In genomic region chr3:48952510-48953118, GRCh38 we compare ENCODE assay signal across 8 cellular contexts. TPM values are rescaled to one million over a fixed set of nuclear protein-coding genes. Genes with fewer than 3 reads are reported as not detected.
DNase-seq lines count a peak whose midpoint lies in the region; ATAC-seq, FAIRE-seq and TF ChIP-seq lines count a peak whose summit lies in the region.

No MANE protein-coding gene starts in this region.

- peak overlapping the region; percentile 1 for H3K27ac Mint-ChIP-seq in activated T-cell treated with anti-CD3 and anti-CD28 coated beads, Interleukin-2, amount 50 U/mL, for 72 hours

- TF ChIP-seq CTCF in D721Med (IDR thresholded peaks at IDR 0.05; ENCODE audit: insufficient read depth, missing control alignments) (peak; percentile 33), left ventricle myocardium inferior (IDR thresholded peaks at IDR 0.05; ENCODE audit: borderline replicate concordance) (peak; percentile 62)

- H3K4me3 Mint-ChIP-seq in activated T-cell treated with anti-CD3 and anti-CD28 coated beads, Interleukin-2, amount 50 U/mL, for 72 hours = no peak overlapping the region

- intact Hi-C loops in left ventricle myocardium inferior (cut with micrococcal nuclease) = no loop called here

- no peak for DNase-seq in D721Med (ENCODE audit: insufficient read length, low spot score)
- DNase-seq in NCI-H146 (lab: John Stamatoyannopoulos, UW) = peak; percentile 1
- peak; percentile 44 to 54 for DNase-seq in activated T-cell treated with anti-CD3 and anti-CD28 coated beads, Interleukin-2, amount 50 U/mL, for 72 hours
- no peak for DNase-seq in left ventricle myocardium inferior
- peak; percentile 47 for DNase-seq in stimulated activated CD4-positive, alpha-beta T cell treated with anti-CD3 and anti-CD28 coated beads, Interleukin-4, amount 100 ng/mL, for 1 hour
- DNase-seq in cortex of kidney (lab: John Stamatoyannopoulos, UW) = no peak

- no peak overlapping the region for H3K4me3 ChIP-seq in left ventricle myocardium inferior

- no peaks in the 10 kb centered on the region for H3K27me3 ChIP-seq in left ventricle myocardium inferior (ENCODE audit: low read depth)

- no peaks in the 10 kb centered on the region for H3K9me3 ChIP-seq in left ventricle myocardium inferior (replicated peaks)

- H3K36me3 Mint-ChIP-seq in activated T-cell treated with anti-CD3 and anti-CD28 coated beads, Interleukin-2, amount 50 U/mL, for 72 hours (ENCODE audit: insufficient read depth in 2 of 2) = peaks cover 7 to 19% of the 10 kb centered on the region in 2 donors

- FAIRE-seq in D721Med (lab: Jason Lieb, UNC) = no peak

- peaks cover 69% of the 10 kb centered on the region for H3K4me1 ChIP-seq in left ventricle myocardium inferior

- H3K9me3 Mint-ChIP-seq in activated T-cell treated with anti-CD3 and anti-CD28 coated beads, Interleukin-2, amount 50 U/mL, for 72 hours = no peaks in the 10 kb centered on the region

- peaks cover 24% of the 10 kb centered on the region for H3K36me3 ChIP-seq in left ventricle myocardium inferior

- peaks cover 6% of the 10 kb centered on the region for H3K4me1 Mint-ChIP-seq in activated T-cell treated with anti-CD3 and anti-CD28 coated beads, Interleukin-2, amount 50 U/mL, for 72 hours (ENCODE audit: low read depth)

- peak overlapping the region; percentile 0 for H3K27ac ChIP-seq in left ventricle myocardium inferior (replicated peaks)

- ATAC-seq in activated T-cell treated with anti-CD3 and anti-CD28 coated beads, Interleukin-2, amount 50 U/mL, for 72 hours (replicated peaks in 1 of 2) = peak; percentile 47 to 49
- ATAC-seq in HG02763 (IDR thresholded peaks at IDR 0.05; ENCODE audit: unreplicated experiment) = no peak
- no peak for ATAC-seq in GM21447 (IDR thresholded peaks at IDR 0.05; ENCODE audit: unreplicated experiment)

- no peaks in the 10 kb centered on the region for H3K27me3 Mint-ChIP-seq in activated T-cell treated with anti-CD3 and anti-CD28 coated beads, Interleukin-2, amount 50 U/mL, for 72 hours (ENCODE audit: low read depth)

RNA-seq across cellular contexts. Expression of gene ARIH2, which starts 34.0 kb away (rescaled TPM):
- total RNA-seq in activated T-cell treated with anti-CD3 and anti-CD28 coated beads, Interleukin-2, amount 50 U/mL, for 72 hours = 100 to 1,000 TPM; 174 to 183 TPM
- total RNA-seq in left ventricle myocardium inferior = 180 TPM

RNA-seq across cellular contexts. Expression of gene P4HTM, which starts 37.4 kb away (rescaled TPM):
- total RNA-seq in activated T-cell treated with anti-CD3 and anti-CD28 coated beads, Interleukin-2, amount 50 U/mL, for 72 hours = 10 to 100 TPM; 42.0 to 45.7 TPM
- 28.9 TPM for total RNA-seq in left ventricle myocardium inferior

RNA-seq across cellular contexts. Expression of gene SLC25A20, which starts 53.9 kb away (rescaled TPM):
- 10 to 100 TPM; 23.6 to 29.3 TPM for total RNA-seq in activated T-cell treated with anti-CD3 and anti-CD28 coated beads, Interleukin-2, amount 50 U/mL, for 72 hours
- total RNA-seq in left ventricle myocardium inferior = 94.1 TPM

RNA-seq across cellular contexts. Expression of gene WDR6, which starts 54.6 kb away (rescaled TPM):
- total RNA-seq in activated T-cell treated with anti-CD3 and anti-CD28 coated beads, Interleukin-2, amount 50 U/mL, for 72 hours = 100 to 1,000 TPM; 145 to 159 TPM
- 79.0 TPM for total RNA-seq in left ventricle myocardium inferior

Comparison
In these comparisons a context has a peak if more than half of its experiments do, and no peak if none do; other contexts are left out.
1. DNase-seq: peak in NCI-H146 (single experiment), activated T-cell treated with anti-CD3 and anti-CD28 coated beads, Interleukin-2, amount 50 U/mL, for 72 hours (2 of 2) and stimulated activated CD4-positive, alpha-beta T cell treated with anti-CD3 and anti-CD28 coated beads, Interleukin-4, amount 100 ng/mL, for 1 hour (single experiment); none in D721Med (single experiment), left ventricle myocardium inferior (single experiment) and cortex of kidney (single experiment).
2. ATAC-seq: peak in activated T-cell treated with anti-CD3 and anti-CD28 coated beads, Interleukin-2, amount 50 U/mL, for 72 hours (2 of 2); none in HG02763 (single experiment) and GM21447 (single experiment).